In the genomic region with DNA sequence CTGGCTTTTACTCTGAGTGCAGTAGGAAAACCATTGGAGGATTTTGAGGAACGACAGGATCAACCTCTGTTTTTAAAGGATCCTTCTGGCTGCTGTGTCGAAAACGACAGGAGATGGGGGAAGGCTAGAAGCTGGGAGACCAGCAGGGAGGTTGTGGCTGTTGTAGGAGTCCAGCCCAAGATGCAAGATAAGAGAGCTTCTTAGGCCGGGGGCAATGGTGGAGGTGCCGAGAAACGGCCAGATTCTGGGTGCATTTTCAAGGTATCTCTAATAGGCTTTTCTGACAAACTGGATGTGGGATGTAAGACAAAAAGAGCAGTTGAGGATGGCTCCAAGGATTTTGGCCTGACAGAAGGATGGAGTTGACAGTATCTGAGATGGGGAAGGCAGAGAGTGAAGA, we compare ENCODE assay signal across 18 cellular contexts. TPM values are rescaled to one million over a fixed set of nuclear protein-coding genes. Genes with fewer than 3 reads are reported as not detected.
DNase-seq lines count a peak whose midpoint lies in the region; ATAC-seq, FAIRE-seq and TF ChIP-seq lines count a peak whose summit lies in the region.
"Had no signal": no experiment of that assay in that cellular context is flagged by ENCODE, and none has a peak within 500 bp of the region (broad histone marks: within the 10 kb centered on the region; RNA-seq: fewer than 3 reads in every experiment).

No MANE protein-coding gene starts in this region.

- H3K4me1 Mint-ChIP-seq in activated CD4-positive, alpha-beta T cell treated with anti-CD3 and anti-CD28 coated beads, Interleukin-2, amount 10 ng/mL, durations not matched to agents 7 days and 5 days = peaks cover 61% of the 10 kb centered on the region

- no peaks in the 10 kb centered on the region for H3K27me3 Mint-ChIP-seq in activated CD4-positive, alpha-beta T cell treated with anti-CD3 and anti-CD28 coated beads, Interleukin-2, amount 10 ng/mL, durations not matched to agents 7 days and 5 days

- H3K27me3 ChIP-seq in K562 (ENCODE audit: control insufficient read depth in 2 of 2, insufficient read depth in 2 of 2, low read length in 2 of 2) (no peaks in the 10 kb centered on the region), spleen (replicated peaks in 1 of 7) (no peaks in the 10 kb centered on the region)
- H3K27me3 ChIP-seq: gastroesophageal sphincter, left lung had no signal

- no peak for FAIRE-seq in K562 (lab: Jason Lieb, UNC)

- H3K9ac ChIP-seq in K562 (ENCODE audit: insufficient read depth in 1 of 2, low read depth in 2 of 2, low read length in 2 of 2) = peak overlapping the region; percentile 5 to 41; a peak in 3 of 4 replicates

- peaks cover 25% of the 10 kb centered on the region for H3K36me3 Mint-ChIP-seq in activated CD4-positive, alpha-beta T cell treated with anti-CD3 and anti-CD28 coated beads, Interleukin-2, amount 10 ng/mL, durations not matched to agents 7 days and 5 days (ENCODE audit: low read depth)

- H3K36me3 ChIP-seq in OCI-LY7 (ENCODE audit: insufficient read depth, low read length) (peaks cover 16% of the 10 kb centered on the region; the same call in 1 of the 2 replicates), K562 (ENCODE audit: control insufficient read depth, insufficient read depth, low read length) (no peaks in the 10 kb centered on the region), spleen (peaks cover 0 to 26% (median 0%) of the 10 kb centered on the region in 6 donors)
- H3K36me3 ChIP-seq: gastroesophageal sphincter, left lung had no signal

- ATAC-seq in K562 (peak; percentile 70), GM19328 (IDR thresholded peaks at IDR 0.05; ENCODE audit: unreplicated experiment) (no peak)
- ATAC-seq: gastroesophageal sphincter, left lung, Right ventricle myocardium inferior had no signal

- H4K20me1 ChIP-seq in OCI-LY7 (ENCODE audit: insufficient read depth, low read length) = no peaks in the 10 kb centered on the region
- H4K20me1 ChIP-seq in K562 (replicated peaks; ENCODE audit: control insufficient read depth, insufficient read depth, low read length) = no peaks in the 10 kb centered on the region

- DNase-seq in activated CD4-positive, alpha-beta T cell treated with anti-CD3 and anti-CD28 coated beads, Interleukin-2, amount 10 ng/mL, durations not matched to agents 7 days and 5 days = no peak
- DNase-seq in activated CD4-positive, alpha-beta T cell treated with anti-CD3 and anti-CD28 coated beads, Interleukin-2, amount 50 U/mL, for 4 hours = no peak
- no peak for DNase-seq in OCI-LY7 (ENCODE audit: low spot score)
- peak in 2 of 4 experiments; percentile 38 to 43 for DNase-seq in K562 (ENCODE audit: extremely low read depth in 1 of 4, low spot score in 3 of 4)
- DNase-seq in spleen = peak; percentile 13
- DNase-seq in NCI-H2029 treated with DMSO at 0.1 percent for 48 hours (lab: John Stamatoyannopoulos, UW) = no peak
- no peak for DNase-seq in 8988T
- DNase-seq: activated CD4-positive, CD25-positive, alpha-beta regulatory T cell treated with anti-CD3 and anti-CD28 coated beads, Interleukin-2, amount 50 U/mL, for 72 hours; erythroblast; left lung; NCI-H1092; NCI-H2171 had no signal

- H3K4me2 ChIP-seq in OCI-LY7 (ENCODE audit: low read length) (peak overlapping the region; percentile 21), K562 (ENCODE audit: insufficient read depth, low read length) (peak overlapping the region; percentile 79)

- peaks cover 64% of the 10 kb centered on the region for H3K4me1 ChIP-seq in OCI-LY7 (ENCODE audit: insufficient read depth, low read length, poor library complexity, severe bottlenecking)
- H3K4me1 ChIP-seq in K562 (replicated peaks in 1 of 2; ENCODE audit: control insufficient read depth in 2 of 2, insufficient read depth in 2 of 2, low read length in 2 of 2) = peaks cover 8 to 15% of the 10 kb centered on the region in 2 experiments; a peak in 4 of 5 replicates
- peaks cover 9 to 67% (median 30%) of the 10 kb centered on the region in 6 donors for H3K4me1 ChIP-seq in spleen
- H3K4me1 ChIP-seq: gastroesophageal sphincter, left lung had no signal

- H2AFZ ChIP-seq in OCI-LY7 (ENCODE audit: low read length) (no peak overlapping the region), K562 (ENCODE audit: low read depth, low read length) (peak overlapping the region; percentile 90)

- H3K9me3 Mint-ChIP-seq in activated CD4-positive, alpha-beta T cell treated with anti-CD3 and anti-CD28 coated beads, Interleukin-2, amount 10 ng/mL, durations not matched to agents 7 days and 5 days = peaks cover 2% of the 10 kb centered on the region

- BruUV-seq in OCI-LY7 (replicated peaks; lab: Mats Ljungman, UMichigan) (no TSS peak), K562 (replicated peaks; lab: Mats Ljungman, UMichigan) (no TSS peak)

- no peak overlapping the region for H3K4me3 ChIP-seq in OCI-LY7 (ENCODE audit: low read depth, low read length, poor library complexity, severe bottlenecking)
- peak overlapping the region; percentile 2; the same call in 1 of the 2 replicates for H3K4me3 ChIP-seq in K562
- H3K4me3 ChIP-seq in spleen = no peak overlapping the region
- H3K4me3 ChIP-seq: gastroesophageal sphincter, left lung, skin epidermis had no signal

- in situ Hi-C loops in K562 (cut with MboI) = no loop called here

- H3K9me1 ChIP-seq in K562 (ENCODE audit: control insufficient read depth, insufficient read depth, low read length) = peaks cover 4% of the 10 kb centered on the region

- peak overlapping the region; percentile 9 for H3K27ac ChIP-seq in OCI-LY7 (ENCODE audit: low read depth, low read length, poor library complexity, severe bottlenecking)
- peak overlapping the region; percentile 7; the same call in 1 of the 3 replicates for H3K27ac ChIP-seq in K562 (ENCODE audit: extremely low read depth, low read depth, low read length)
- no peak overlapping the region for H3K27ac ChIP-seq in spleen
- H3K27ac ChIP-seq: gastroesophageal sphincter, left lung, skin epidermis had no signal

- TF ChIP-seq EP300 in K562 (IDR thresholded peaks at IDR 0.05; ENCODE audit: low read length) = no peak

- intact Hi-C loops in OCI-LY7 (cut with micrococcal nuclease; ENCODE audit: unreplicated experiment) (no loop called here), K562 (cut with micrococcal nuclease) (no loop called here), spleen (cut with DNase I; ENCODE audit: low total_unique reads) (no loop called here)

- H3K4me3 Mint-ChIP-seq in activated CD4-positive, alpha-beta T cell treated with anti-CD3 and anti-CD28 coated beads, Interleukin-2, amount 10 ng/mL, durations not matched to agents 7 days and 5 days = peak overlapping the region; percentile 57

- H3K79me2 ChIP-seq in OCI-LY7 (ENCODE audit: insufficient read depth, low read depth, low read length) (no peaks in the 10 kb centered on the region), K562 (ENCODE audit: control insufficient read depth, insufficient read depth, low read length) (no peaks in the 10 kb centered on the region)

- no peaks in the 10 kb centered on the region for H3K9me2 ChIP-seq in OCI-LY7 (ENCODE audit: insufficient read depth, low read length)

- POLR2A ChIA-PET in activated CD4-positive, alpha-beta T cell treated with anti-CD3 and anti-CD28 coated beads, Interleukin-2, amount 10 ng/mL, durations not matched to agents 7 days and 5 days (lab: Charles Lee) = no interaction called here
- POLR2A ChIA-PET in OCI-LY7 (lab: Charles Lee) = interaction anchor here (0.6 to 3.0 kb wide), 3 partner anchors 8 to 167 kb away, joined by 3 to 25 read pairs (median 13); no protein-coding TSS in a partner anchor
- POLR2A ChIA-PET in K562 (lab: Yijun Ruan, JAX) = interaction anchor here (0.5 to 2.1 kb wide), 4 partner anchors 10 to 83 kb away, joined by 3 to 14 read pairs (median 3); partner anchors contain the start of gene MBLAC1

- no peak for TF ChIP-seq POLR2A in K562 (conservative IDR thresholded peaks at IDR 0.05)
- TF ChIP-seq POLR2A in spleen (IDR thresholded peaks at IDR 0.05) = no peak

- H3K9me3 ChIP-seq in OCI-LY7 (ENCODE audit: low read length) (no peaks in the 10 kb centered on the region), K562 (replicated peaks; ENCODE audit: control insufficient read depth, insufficient read depth, low read depth, low read length) (no peaks in the 10 kb centered on the region), spleen (no peaks in the 10 kb centered on the region)
- H3K9me3 ChIP-seq: gastroesophageal sphincter, left lung had no signal

- CTCF ChIA-PET in activated CD4-positive, alpha-beta T cell treated with anti-CD3 and anti-CD28 coated beads, Interleukin-2, amount 10 ng/mL, durations not matched to agents 7 days and 5 days (lab: Charles Lee) = interaction anchor here (0.9 to 2.8 kb wide), 4 partner anchors 16 to 197 kb away, joined by 3 to 8 read pairs (median 6); no protein-coding TSS in a partner anchor
- CTCF ChIA-PET in OCI-LY7 (lab: Charles Lee; ENCODE audit: unreplicated experiment) = no interaction called here
- CTCF ChIA-PET in K562 (lab: Yijun Ruan, JAX; ENCODE audit: low intra/inter-chr PET ratio) = interaction anchor here (0.8 kb wide), 1 partner anchor 77 kb away, joined by 3 read pairs; no protein-coding TSS in a partner anchor

- no peak for TF ChIP-seq RAD21 in K562 (CRISPR knock-in tag; conservative IDR thresholded peaks at IDR 0.05 in 1 of 2, IDR thresholded peaks at IDR 0.05 in 1 of 2)

- 1% methylated on average over 6 of the region's 6 CpGs for WGBS in K562 (ENCODE audit: insufficient coverage, low coverage, missing lambda C conversion rate)
- 64 to 80% (median 75%) methylated on average over 6 of the region's 6 CpGs for WGBS in spleen, 5 donors

- H3K27ac Mint-ChIP-seq in activated CD4-positive, alpha-beta T cell treated with anti-CD3 and anti-CD28 coated beads, Interleukin-2, amount 10 ng/mL, durations not matched to agents 7 days and 5 days = peak overlapping the region; percentile 90

- TF ChIP-seq CTCF in OCI-LY7 (conservative IDR thresholded peaks at IDR 0.05; ENCODE audit: low read length) (no peak), K562 (IDR thresholded peaks at IDR 0.05 in 2 of 3, conservative IDR thresholded peaks at IDR 0.05 in 1 of 3; ENCODE audit: insufficient read depth in 2 of 3, low read depth in 1 of 3, low read length in 3 of 3) (no peak), spleen (IDR thresholded peaks at IDR 0.05 in 8 of 11, conservative IDR thresholded peaks at IDR 0.05 in 3 of 11) (no peak)

RNA-seq across cellular contexts. Expression of gene PVRIG, which starts 10.3 kb away (rescaled TPM):
- 10 to 100 TPM; 61.2 to 66.6 TPM for total RNA-seq in activated CD4-positive, alpha-beta T cell treated with anti-CD3 and anti-CD28 coated beads, Interleukin-2, amount 10 ng/mL, durations not matched to agents 7 days and 5 days
- 61.5 and 83.3 TPM in 2 replicates for total RNA-seq in OCI-LY7 (2014; rRNA removed; shearing (Covaris generic))
- total RNA-seq in OCI-LY7 (2022) = 86.6 and 99.4 TPM in 2 replicates
- total RNA-seq in K562 (2011; cell fraction: chromatin; rRNA removed; ENCODE audit: low replicate concordance) = 0.67 TPM in 1 of 2 replicates, not detected in the other
- not detected in 2 replicates for total RNA-seq in K562 (2011; cell fraction: nucleolus; rRNA removed)
- total RNA-seq in K562 (2011; cell fraction: nucleoplasm; rRNA removed) = not detected in 2 replicates
- not detected in 2 replicates for total RNA-seq in K562 (2014; rRNA removed)
- total RNA-seq in K562 (2014; rRNA removed; fragmentation: Illumina TruSeq; extraction: Trizol) = not detected in 2 replicates
- not detected in 2 replicates for total RNA-seq in K562 (2015; rRNA removed; fragmentation: Illumina TruSeq; extraction: Trizol)
- 0.64 TPM in 1 of 2 replicates, not detected in the other for total RNA-seq in K562 (2021)
- polyA plus RNA-seq in K562 (2011; rRNA removed) = not detected in 2 replicates
- polyA plus RNA-seq in K562 (2011; cell fraction: cytosol; rRNA removed) = 0.06 TPM in 1 of 2 replicates, not detected in the other
- polyA plus RNA-seq in K562 (2011; cell fraction: nucleus; rRNA removed) = not detected in 2 replicates
- 0.40 and 1.0 TPM in 2 replicates for polyA plus RNA-seq in K562 (2012)
- not detected in 2 replicates for polyA plus RNA-seq in K562 (2014; fragmentation: Illumina TruSeq; extraction: Trizol)
- not detected for polyA plus RNA-seq in K562 (2014; fragmentation: Nextera tagmentation; extraction: Ambion mirVana)
- 0.16 TPM in 1 of 2 replicates, not detected in the other for polyA plus RNA-seq in K562 (2014; rRNA removed)
- not detected in 2 replicates for polyA minus RNA-seq in K562 (2011; rRNA and poly(A)+ RNA removed)
- not detected in 2 replicates for polyA minus RNA-seq in K562 (2011; cell fraction: cytosol; rRNA and poly(A)+ RNA removed)
- not detected in 2 replicates for polyA minus RNA-seq in K562 (2011; cell fraction: nucleus; rRNA and poly(A)+ RNA removed)
- 10 to 100 TPM; 21.9 to 58.7 (median 33.9) TPM for total RNA-seq in spleen
- 10 to 100 TPM; 20.3 to 41.2 (median 30.2) TPM for polyA plus RNA-seq in spleen
- total RNA-seq: A673, Daoy, Right ventricle myocardium inferior had no signal

RNA-seq across cellular contexts. Expression of gene STAG3, which starts 31.8 kb away (rescaled TPM):
- total RNA-seq in activated CD4-positive, alpha-beta T cell treated with anti-CD3 and anti-CD28 coated beads, Interleukin-2, amount 10 ng/mL, durations not matched to agents 7 days and 5 days = 10 to 100 TPM; 24.2 to 24.7 TPM
- 56.1 and 82.8 TPM in 2 replicates for total RNA-seq in OCI-LY7 (2014; rRNA removed; shearing (Covaris generic))
- 70.2 and 79.2 TPM in 2 replicates for total RNA-seq in OCI-LY7 (2022)
- 12.2 and 23.8 TPM in 2 replicates for total RNA-seq in K562 (2011; cell fraction: chromatin; rRNA removed; ENCODE audit: low replicate concordance)
- total RNA-seq in K562 (2011; cell fraction: nucleolus; rRNA removed) = 10.3 and 11.0 TPM in 2 replicates
- 9.9 and 10.9 TPM in 2 replicates for total RNA-seq in K562 (2011; cell fraction: nucleoplasm; rRNA removed)
- 0.54 and 2.1 TPM in 2 replicates for total RNA-seq in K562 (2014; rRNA removed)
- total RNA-seq in K562 (2014; rRNA removed; fragmentation: Illumina TruSeq; extraction: Trizol) = 0.96 and 1.7 TPM in 2 replicates
- total RNA-seq in K562 (2015; rRNA removed; fragmentation: Illumina TruSeq; extraction: Trizol) = 1.3 and 2.5 TPM in 2 replicates
- total RNA-seq in K562 (2021) = 1.7 and 2.5 TPM in 2 replicates
- 2.4 and 5.1 TPM in 2 replicates for polyA plus RNA-seq in K562 (2011; rRNA removed)
- polyA plus RNA-seq in K562 (2011; cell fraction: cytosol; rRNA removed) = 1.5 and 3.0 TPM in 2 replicates
- polyA plus RNA-seq in K562 (2011; cell fraction: nucleus; rRNA removed) = 11.9 and 21.5 TPM in 2 replicates
- 4.9 and 11.1 TPM in 2 replicates for polyA plus RNA-seq in K562 (2012)
- 1.3 and 1.6 TPM in 2 replicates for polyA plus RNA-seq in K562 (2014; fragmentation: Illumina TruSeq; extraction: Trizol)
- 1 to 10 TPM; 1.2 to 2.3 TPM for polyA plus RNA-seq in K562 (2014; fragmentation: Nextera tagmentation; extraction: Ambion mirVana)
- 1.3 and 1.9 TPM in 2 replicates for polyA plus RNA-seq in K562 (2014; rRNA removed)
- polyA minus RNA-seq in K562 (2011; rRNA and poly(A)+ RNA removed) = 2.1 and 3.9 TPM in 2 replicates
- 1.6 and 2.0 TPM in 2 replicates for polyA minus RNA-seq in K562 (2011; cell fraction: cytosol; rRNA and poly(A)+ RNA removed)
- polyA minus RNA-seq in K562 (2011; cell fraction: nucleus; rRNA and poly(A)+ RNA removed) = 3.2 and 6.4 TPM in 2 replicates
- 10 to 100 TPM in 5 of 7 donors, 1 to 10 TPM in 2; 8.0 to 59.6 (median 31.4) TPM for total RNA-seq in spleen
- 100 to 1,000 TPM in 2 of 3 donors, 10 to 100 TPM in 1; 69.5 to 123 (median 104) TPM for polyA plus RNA-seq in spleen

RNA-seq across cellular contexts. Expression of gene GPC2, which starts 32.3 kb away (rescaled TPM):
- total RNA-seq in activated CD4-positive, alpha-beta T cell treated with anti-CD3 and anti-CD28 coated beads, Interleukin-2, amount 10 ng/mL, durations not matched to agents 7 days and 5 days = 10 to 100 TPM; 13.9 to 20.9 TPM
- total RNA-seq in OCI-LY7 (2014; rRNA removed; shearing (Covaris generic)) = 20.2 and 33.2 TPM in 2 replicates
- total RNA-seq in OCI-LY7 (2022) = 23.2 and 31.7 TPM in 2 replicates
- total RNA-seq in K562 (2011; cell fraction: chromatin; rRNA removed; ENCODE audit: low replicate concordance) = 6.5 and 21.7 TPM in 2 replicates
- total RNA-seq in K562 (2011; cell fraction: nucleolus; rRNA removed) = 15.8 and 17.7 TPM in 2 replicates
- 10.9 and 11.9 TPM in 2 replicates for total RNA-seq in K562 (2011; cell fraction: nucleoplasm; rRNA removed)
- total RNA-seq in K562 (2014; rRNA removed) = 1.7 and 3.2 TPM in 2 replicates
- total RNA-seq in K562 (2014; rRNA removed; fragmentation: Illumina TruSeq; extraction: Trizol) = 0.83 and 1.1 TPM in 2 replicates
- 1.1 and 1.3 TPM in 2 replicates for total RNA-seq in K562 (2015; rRNA removed; fragmentation: Illumina TruSeq; extraction: Trizol)
- total RNA-seq in K562 (2021) = 4.7 and 5.1 TPM in 2 replicates
- 1.5 and 3.7 TPM in 2 replicates for polyA plus RNA-seq in K562 (2011; rRNA removed)
- 3.8 and 4.6 TPM in 2 replicates for polyA plus RNA-seq in K562 (2011; cell fraction: cytosol; rRNA removed)
- polyA plus RNA-seq in K562 (2011; cell fraction: nucleus; rRNA removed) = 21.7 and 28.4 TPM in 2 replicates
- 2.0 and 5.0 TPM in 2 replicates for polyA plus RNA-seq in K562 (2012)
- polyA plus RNA-seq in K562 (2014; fragmentation: Illumina TruSeq; extraction: Trizol) = 1.3 and 1.7 TPM in 2 replicates
- polyA plus RNA-seq in K562 (2014; fragmentation: Nextera tagmentation; extraction: Ambion mirVana) = under 1 TPM in 1 of 2 experiments, not detected in 1; 0.06 TPM
- polyA plus RNA-seq in K562 (2014; rRNA removed) = 7.2 and 7.7 TPM in 2 replicates
- 1.4 and 1.6 TPM in 2 replicates for polyA minus RNA-seq in K562 (2011; rRNA and poly(A)+ RNA removed)
- 0.86 and 2.5 TPM in 2 replicates for polyA minus RNA-seq in K562 (2011; cell fraction: cytosol; rRNA and poly(A)+ RNA removed)
- 9.3 and 10.2 TPM in 2 replicates for polyA minus RNA-seq in K562 (2011; cell fraction: nucleus; rRNA and poly(A)+ RNA removed)
- 1 to 10 TPM; 2.4 to 5.3 (median 4.5) TPM for total RNA-seq in spleen
- polyA plus RNA-seq in spleen = 1 to 10 TPM; 2.1 to 4.4 (median 4.2) TPM

RNA-seq across cellular contexts. Expression of gene GAL3ST4, which starts 41.1 kb away (rescaled TPM):
- total RNA-seq in activated CD4-positive, alpha-beta T cell treated with anti-CD3 and anti-CD28 coated beads, Interleukin-2, amount 10 ng/mL, durations not matched to agents 7 days and 5 days = 10 to 100 TPM; 14.2 to 15.6 TPM
- 3.9 and 4.6 TPM in 2 replicates for total RNA-seq in OCI-LY7 (2014; rRNA removed; shearing (Covaris generic))
- total RNA-seq in OCI-LY7 (2022) (5.2 and 6.1 TPM in 2 replicates), K562 (2014; rRNA removed) (0.05 and 0.37 TPM in 2 replicates), K562 (2014; rRNA removed; fragmentation: Illumina TruSeq; extraction: Trizol) (0.16 and 0.18 TPM in 2 replicates), K562 (2015; rRNA removed; fragmentation: Illumina TruSeq; extraction: Trizol) (0.25 and 0.41 TPM in 2 replicates), K562 (2021) (0.54 and 1.0 TPM in 2 replicates), spleen (1 to 10 TPM; 1.3 to 6.2 (median 3.0) TPM)
- 1.3 and 3.7 TPM in 2 replicates for total RNA-seq in K562 (2011; cell fraction: chromatin; rRNA removed; ENCODE audit: low replicate concordance)
- total RNA-seq in K562 (2011; cell fraction: nucleolus; rRNA removed) = 2.1 and 2.2 TPM in 2 replicates
- 1.8 and 2.9 TPM in 2 replicates for total RNA-seq in K562 (2011; cell fraction: nucleoplasm; rRNA removed)
- polyA plus RNA-seq in K562 (2011; rRNA removed) (0.60 and 1.7 TPM in 2 replicates), K562 (2014; fragmentation: Illumina TruSeq; extraction: Trizol) (0.96 and 1.2 TPM in 2 replicates), K562 (2014; fragmentation: Nextera tagmentation; extraction: Ambion mirVana) (under 1 TPM; 0.15 to 0.18 TPM), K562 (2014; rRNA removed) (0.88 and 0.98 TPM in 2 replicates), spleen (1 to 10 TPM; 1.0 to 2.8 (median 1.1) TPM)
- polyA plus RNA-seq in K562 (2011; cell fraction: cytosol; rRNA removed) = 1.5 and 2.0 TPM in 2 replicates
- polyA plus RNA-seq in K562 (2011; cell fraction: nucleus; rRNA removed) = 4.9 and 6.0 TPM in 2 replicates
- 1.1 and 2.6 TPM in 2 replicates for polyA plus RNA-seq in K562 (2012)
- polyA minus RNA-seq in K562 (2011; rRNA and poly(A)+ RNA removed) = 0.28 and 0.57 TPM in 2 replicates
- 0.91 TPM in 1 of 2 replicates, not detected in the other for polyA minus RNA-seq in K562 (2011; cell fraction: cytosol; rRNA and poly(A)+ RNA removed)
- polyA minus RNA-seq in K562 (2011; cell fraction: nucleus; rRNA and poly(A)+ RNA removed) = 0.13 and 0.44 TPM in 2 replicates

RNA-seq across cellular contexts. Expression of gene TRAPPC14, which starts 51.0 kb away (rescaled TPM):
- total RNA-seq in activated CD4-positive, alpha-beta T cell treated with anti-CD3 and anti-CD28 coated beads, Interleukin-2, amount 10 ng/mL, durations not matched to agents 7 days and 5 days = 10 to 100 TPM; 54.0 to 54.6 TPM
- total RNA-seq in OCI-LY7 (2014; rRNA removed; shearing (Covaris generic)) = 30.6 and 38.8 TPM in 2 replicates
- total RNA-seq in OCI-LY7 (2022) (41.6 and 49.9 TPM in 2 replicates), K562 (2014; rRNA removed) (25.6 and 27.1 TPM in 2 replicates), K562 (2014; rRNA removed; fragmentation: Illumina TruSeq; extraction: Trizol) (7.6 and 9.9 TPM in 2 replicates), K562 (2015; rRNA removed; fragmentation: Illumina TruSeq; extraction: Trizol) (17.4 and 18.2 TPM in 2 replicates), K562 (2021) (38.2 and 45.9 TPM in 2 replicates), spleen (10 to 100 TPM; 33.0 to 68.7 (median 48.2) TPM)
- total RNA-seq in K562 (2011; cell fraction: chromatin; rRNA removed; ENCODE audit: low replicate concordance) = 86.1 and 225 TPM in 2 replicates
- 123 and 132 TPM in 2 replicates for total RNA-seq in K562 (2011; cell fraction: nucleolus; rRNA removed)
- total RNA-seq in K562 (2011; cell fraction: nucleoplasm; rRNA removed) = 95.7 and 101 TPM in 2 replicates
- polyA plus RNA-seq in K562 (2011; rRNA removed) (5.4 and 12.1 TPM in 2 replicates), K562 (2014; fragmentation: Illumina TruSeq; extraction: Trizol) (20.5 and 29.3 TPM in 2 replicates), K562 (2014; fragmentation: Nextera tagmentation; extraction: Ambion mirVana) (under 1 TPM; 0.42 to 0.55 TPM), K562 (2014; rRNA removed) (27.9 and 43.8 TPM in 2 replicates), spleen (10 to 100 TPM; 33.0 to 54.5 (median 51.4) TPM)
- 7.4 and 10.1 TPM in 2 replicates for polyA plus RNA-seq in K562 (2011; cell fraction: cytosol; rRNA removed)
- 91.6 and 168 TPM in 2 replicates for polyA plus RNA-seq in K562 (2011; cell fraction: nucleus; rRNA removed)
- 26.9 and 43.9 TPM in 2 replicates for polyA plus RNA-seq in K562 (2012)
- 4.9 and 6.1 TPM in 2 replicates for polyA minus RNA-seq in K562 (2011; rRNA and poly(A)+ RNA removed)
- 6.9 and 7.9 TPM in 2 replicates for polyA minus RNA-seq in K562 (2011; cell fraction: cytosol; rRNA and poly(A)+ RNA removed)
- polyA minus RNA-seq in K562 (2011; cell fraction: nucleus; rRNA and poly(A)+ RNA removed) = 41.7 and 45.6 TPM in 2 replicates

Comparison
In these comparisons a context has a peak if more than half of its experiments do, and no peak if none do; other contexts are left out.
1. H3K27ac ChIP-seq: peak in OCI-LY7 (single experiment) and K562 (single experiment); none in spleen (0 of 8).
2. RNA of gene PVRIG, which starts 10.3 kb away (total RNA-seq): 61.5 to 99.4 TPM in OCI-LY7, 61.2 to 66.6 TPM in activated CD4-positive, alpha-beta T cell treated with anti-CD3 and anti-CD28 coated beads, Interleukin-2, amount 10 ng/mL, durations not matched to agents 7 days and 5 days and 21.9 to 58.7 TPM in spleen; 0.64 to 0.67 TPM in K562; every median in the first group is over 10 times any median in the second.